ENCODE assay signal across 10 cellular contexts in the genomic region with DNA sequence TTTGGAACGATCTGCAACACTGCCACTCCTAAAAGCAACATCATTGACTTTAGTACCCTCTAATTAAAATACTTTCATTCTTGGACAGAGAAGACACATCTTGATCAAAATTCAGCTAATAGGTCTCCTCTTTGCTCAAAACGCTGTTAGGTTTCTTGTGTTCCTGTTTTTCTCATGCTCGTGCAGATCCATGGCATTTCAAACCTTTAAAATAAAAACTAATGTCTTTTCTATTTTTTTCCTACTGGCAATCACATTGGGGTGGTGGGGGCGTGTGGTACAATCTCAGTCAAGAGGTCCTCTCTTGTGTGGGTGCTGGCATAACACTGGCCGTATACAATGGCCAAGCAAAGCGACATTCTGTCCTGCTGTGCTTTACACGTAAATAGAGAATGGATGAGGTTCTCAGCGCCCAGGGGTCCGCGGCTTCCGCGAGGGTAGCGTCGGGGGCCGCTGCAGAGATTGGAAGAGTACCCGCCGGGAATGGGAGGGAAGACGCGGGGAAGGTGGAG. TPM values are rescaled to one million over a fixed set of nuclear protein-coding genes. Genes with fewer than 3 reads are reported as not detected.
DNase-seq lines count a peak whose midpoint lies in the region; ATAC-seq and TF ChIP-seq lines count a peak whose summit lies in the region.
"Had no signal": no experiment of that assay in that cellular context is flagged by ENCODE, and none has a peak within 500 bp of the region (broad histone marks: within the 10 kb centered on the region; RNA-seq: fewer than 3 reads in every experiment).

No MANE protein-coding gene starts in this region.

- DNase-seq in GM12865 (ENCODE audit: low read depth), result no peak
- DNase-seq in heart left ventricle, result no peak
- no peak for DNase-seq in sigmoid colon
- DNase-seq in SIG-M5 treated with dmso at 0.1 percent for 504 hours (lab: John Stamatoyannopoulos, UW; ENCODE audit: unreplicated experiment), result no peak
- DNase-seq in GM10248 (ENCODE audit: extremely low spot score), result no peak
- DNase-seq in AG08395 (ENCODE audit: low spot score), result no peak

- TF ChIP-seq POLR2A in heart left ventricle (IDR thresholded peaks at IDR 0.05), result no peak
- TF ChIP-seq POLR2A in sigmoid colon (IDR thresholded peaks at IDR 0.05), result no peak

- H3K4me3 ChIP-seq in GM12865 (ENCODE audit: low read depth, low read length) (peak overlapping the region; percentile 76), WI38 (ENCODE audit: low read depth, low read length) (peak overlapping the region; percentile 54), heart left ventricle (peak overlapping the region; percentile 30 to 74 (median 58)), sigmoid colon (peak overlapping the region in 3 of 4 donors; percentile 46 to 56 (median 52))
- H3K4me3 ChIP-seq: SK-N-MC had no signal

- H3K4me1 ChIP-seq in heart left ventricle, result peaks cover 0 to 36% (median 17%) of the 10 kb centered on the region in 12 donors
- H3K4me1 ChIP-seq in sigmoid colon, result peaks cover 0 to 26% (median 21%) of the 10 kb centered on the region in 4 donors

- POLR2A ChIA-PET in GM10248 (lab: Yijun Ruan, JAX), result no interaction called here

- no peak for TF ChIP-seq EP300 in sigmoid colon (IDR thresholded peaks at IDR 0.05)

- CTCF ChIA-PET in GM10248 (lab: Yijun Ruan, JAX), result interaction anchor here (2.0 kb wide), 1 partner anchor 9 kb away, joined by 7 read pairs; no protein-coding TSS in a partner anchor

- TF ChIP-seq CTCF in GM12865 (IDR thresholded peaks at IDR 0.05; ENCODE audit: insufficient read depth, low read depth, low read length, missing control alignments) (no peak), WI38 (IDR thresholded peaks at IDR 0.05; ENCODE audit: low read depth, low read length) (no peak), heart left ventricle (IDR thresholded peaks at IDR 0.05) (no peak), sigmoid colon (IDR thresholded peaks at IDR 0.05) (no peak), GM10248 (IDR thresholded peaks at IDR 0.05; ENCODE audit: control extremely low read depth, extremely low read depth, low read depth, missing control alignments) (no peak)

- WGBS in heart left ventricle, 4 donors, result 13 to 15% (median 14%) methylated on average over 19 of the region's 19 CpGs
- WGBS in sigmoid colon, 2 donors, result 9 to 12% methylated on average over 19 of the region's 19 CpGs

- H3K27ac ChIP-seq in heart left ventricle (no peak overlapping the region), sigmoid colon (no peak overlapping the region)
- H3K27ac ChIP-seq: SK-N-MC had no signal

- peak in 2 of 4 donors; percentile 6 to 25 for ATAC-seq in heart left ventricle
- ATAC-seq in HG03442 (IDR thresholded peaks at IDR 0.05; ENCODE audit: unreplicated experiment), result no peak
- ATAC-seq: HCT116 had no signal

- H3K36me3 ChIP-seq in heart left ventricle, result no peaks in the 10 kb centered on the region
- no peaks in the 10 kb centered on the region for H3K36me3 ChIP-seq in sigmoid colon

- intact Hi-C loops in heart left ventricle (cut with DNase I), result loop anchor here in 1 of 10 donors (2.0 kb wide), 1 partner anchor 65 kb away; a partner anchor contains a TSS
- intact Hi-C loops in sigmoid colon (cut with DNase I), result no loop called here

- H3K27me3 ChIP-seq in heart left ventricle (no peaks in the 10 kb centered on the region), sigmoid colon (peaks cover 0 to 42% (median 5%) of the 10 kb centered on the region in 3 donors)

- H3K9me3 ChIP-seq in heart left ventricle (peaks cover 0 to under 1% (median 0%) of the 10 kb centered on the region in 12 donors), sigmoid colon (no peaks in the 10 kb centered on the region)

RNA-seq across cellular contexts. Expression of a gene that starts 0.3 kb away (rescaled TPM):
- total RNA-seq in heart left ventricle (under 1 TPM in 3 of 9 donors, not detected in 6; 0.13 to 0.25 (median 0.17) TPM), sigmoid colon (under 1 TPM in 2 of 4 donors, not detected in 2; 0.14 to 0.36 TPM)
- polyA plus RNA-seq in heart left ventricle (under 1 TPM; 0.04 to 0.11 TPM), sigmoid colon (under 1 TPM in 2 of 3 donors, not detected in 1; 0.36 to 0.60 TPM)

RNA-seq across cellular contexts. Expression of a gene that starts 27.0 kb away (rescaled TPM):
- total RNA-seq in heart left ventricle, result 1 to 10 TPM; 1.3 to 4.6 (median 3.5) TPM
- polyA plus RNA-seq in heart left ventricle, result 1 to 10 TPM; 2.3 to 5.0 TPM
- 1 to 10 TPM; 1.2 to 4.9 (median 2.1) TPM for total RNA-seq in sigmoid colon
- polyA plus RNA-seq in sigmoid colon, result 1 to 10 TPM in 2 of 3 donors, not detected in 1; 1.2 to 2.0 TPM
